ENCODE assay signal across 8 cellular contexts in genomic region chr16:30921748-30922419, GRCh38. TPM values are rescaled to one million over a fixed set of nuclear protein-coding genes. Genes with fewer than 3 reads are reported as not detected.
DNase-seq lines count a peak whose midpoint lies in the region; ATAC-seq and TF ChIP-seq lines count a peak whose summit lies in the region.

No MANE protein-coding gene starts in this region.

- TF ChIP-seq CTCF in stomach (IDR thresholded peaks at IDR 0.05) = peak in 5 of 7 experiments; percentile 85 to 91 (median 86)

- TF ChIP-seq POLR2A in stomach (IDR thresholded peaks at IDR 0.05) = no peak

- peak; percentile 3 for ATAC-seq in GM18498 (IDR thresholded peaks at IDR 0.05; ENCODE audit: unreplicated experiment)
- no peak for ATAC-seq in GM21423 (IDR thresholded peaks at IDR 0.05; ENCODE audit: unreplicated experiment)

- 0 to 1% (median 0%) methylated on average over 37 of the region's 37 CpGs for WGBS in stomach, 5 donors

- H3K4me3 ChIP-seq in MG63 = peak overlapping the region; percentile 97
- H3K4me3 ChIP-seq in neuron (ENCODE audit: low read length) = peak overlapping the region; percentile 62
- peak overlapping the region; percentile 63 to 85 (median 74) for H3K4me3 ChIP-seq in stomach

- TF ChIP-seq EP300 in stomach (IDR thresholded peaks at IDR 0.05) = no peak

- intact Hi-C loops in stomach (cut with DNase I; ENCODE audit: low total_unique reads) = no loop called here

- no peaks in the 10 kb centered on the region for H3K27me3 ChIP-seq in MG63
- H3K27me3 ChIP-seq in neuron (ENCODE audit: insufficient read depth, low read length) = no peaks in the 10 kb centered on the region
- H3K27me3 ChIP-seq in stomach = no peaks in the 10 kb centered on the region

- H3K36me3 ChIP-seq in MG63 = peaks cover 24% of the 10 kb centered on the region
- peaks cover 8% of the 10 kb centered on the region for H3K36me3 ChIP-seq in neuron (ENCODE audit: insufficient read depth, low read length)
- peaks cover 0 to 15% (median 14%) of the 10 kb centered on the region in 4 donors for H3K36me3 ChIP-seq in stomach

- DNase-seq in MG63 (peak; percentile 85), SHP77 (lab: John Stamatoyannopoulos, UW) (peak; percentile 92 to 94), foreskin melanocyte (peak; percentile 80), stomach (peak; percentile 90)
- peak; percentile 68 to 83 (median 80) for DNase-seq in activated naive CD4-positive, alpha-beta T cell (lab: John Stamatoyannopoulos, UW)

- H3K4me1 ChIP-seq in neuron (ENCODE audit: insufficient read depth, low read length) = peaks cover 18% of the 10 kb centered on the region
- H3K4me1 ChIP-seq in stomach = peaks cover 18 to 39% (median 30%) of the 10 kb centered on the region in 4 donors

- H2AFZ ChIP-seq in neuron (ENCODE audit: low read depth, low read length) = peak overlapping the region; percentile 31

- H3K9me3 ChIP-seq in MG63 = no peaks in the 10 kb centered on the region
- no peaks in the 10 kb centered on the region for H3K9me3 ChIP-seq in neuron (ENCODE audit: low read length)
- H3K9me3 ChIP-seq in stomach = no peaks in the 10 kb centered on the region

- H3K27ac ChIP-seq in stomach = peak overlapping the region; percentile 87 to 94 (median 91)

RNA-seq across cellular contexts. Expression of gene FBXL19, which starts 1.5 kb away (rescaled TPM):
- 19.5 and 31.2 TPM in 2 replicates for total RNA-seq in MG63 (2014; rRNA removed; shearing (Covaris generic); ENCODE audit: low replicate concordance)
- total RNA-seq in stomach = 100 to 1,000 TPM in 1 of 5 donors, 10 to 100 TPM in 1, 1 to 10 TPM in 3; 6.7 to 252 (median 9.7) TPM
- polyA plus RNA-seq in stomach = 10 to 100 TPM in 1 of 3 donors, 1 to 10 TPM in 2; 5.8 to 12.7 (median 8.2) TPM

RNA-seq across cellular contexts. Expression of gene CTF1, which starts 25.5 kb away (rescaled TPM):
- not detected in 2 replicates for total RNA-seq in MG63 (2014; rRNA removed; shearing (Covaris generic); ENCODE audit: low replicate concordance)
- 1 to 10 TPM in 1 of 5 donors, under 1 TPM in 2, not detected in 2; 0.29 to 2.3 (median 0.55) TPM for total RNA-seq in stomach
- 1 to 10 TPM; 2.1 to 4.5 (median 2.9) TPM for polyA plus RNA-seq in stomach

RNA-seq across cellular contexts. Expression of gene ORAI3, which starts 27.0 kb away (rescaled TPM):
- 4.1 and 4.2 TPM in 2 replicates for total RNA-seq in MG63 (2014; rRNA removed; shearing (Covaris generic); ENCODE audit: low replicate concordance)
- total RNA-seq in stomach = 10 to 100 TPM in 2 of 5 donors, 1 to 10 TPM in 2, not detected in 1; 6.7 to 14.0 (median 11.2) TPM
- 10 to 100 TPM in 2 of 3 donors, 1 to 10 TPM in 1; 7.8 to 26.0 (median 10.5) TPM for polyA plus RNA-seq in stomach

RNA-seq across cellular contexts. Expression of gene BCL7C, which starts 28.0 kb away (rescaled TPM):
- total RNA-seq in MG63 (2014; rRNA removed; shearing (Covaris generic); ENCODE audit: low replicate concordance) = 64.3 and 70.8 TPM in 2 replicates
- 10 to 100 TPM; 12.2 to 44.6 (median 21.6) TPM for total RNA-seq in stomach
- polyA plus RNA-seq in stomach = 10 to 100 TPM; 39.5 to 58.2 (median 48.4) TPM

RNA-seq across cellular contexts. Expression of gene SETD1A, which starts 35.7 kb away (rescaled TPM):
- 0.17 and 0.76 TPM in 2 replicates for total RNA-seq in MG63 (2014; rRNA removed; shearing (Covaris generic); ENCODE audit: low replicate concordance)
- 10 to 100 TPM in 3 of 5 donors, 1 to 10 TPM in 2; 4.4 to 22.2 (median 19.2) TPM for total RNA-seq in stomach
- polyA plus RNA-seq in stomach = 1 to 10 TPM; 5.2 to 7.5 (median 5.9) TPM
